8 cellular contexts compared by ENCODE assay signal in genomic region chr17:31549121-31549524, GRCh38.
A peak's percentile ranks its signal among the peaks of the same experiment; 100 is the strongest.
DNase-seq lines count a peak whose midpoint lies in the region; ATAC-seq and TF ChIP-seq lines count a peak whose summit lies in the region.

No MANE protein-coding gene starts in this region.

- peak overlapping the region; percentile 78 for H2BK15ac ChIP-seq in neuronal stem cell (ENCODE audit: low read length)

- no peak overlapping the region for H4K91ac ChIP-seq in neuronal stem cell (ENCODE audit: low read depth, low read length, poor library complexity)

- H3K4me1 ChIP-seq in esophagus squamous epithelium (peaks cover 0 to 23% (median 0%) of the 10 kb centered on the region in 3 donors), neuronal stem cell (ENCODE audit: control insufficient read depth in 2 of 2, insufficient read depth in 1 of 2, low read depth in 1 of 2, low read length in 2 of 2) (peaks cover 1 to 4% of the 10 kb centered on the region in 2 donors)

- no peak overlapping the region for H2BK5ac ChIP-seq in neuronal stem cell (ENCODE audit: low read length)

- H3K79me2 ChIP-seq in SU-DHL-6 (ENCODE audit: insufficient read depth, low read length), result no peaks in the 10 kb centered on the region

- peak overlapping the region; percentile 70 for H4K8ac ChIP-seq in neuronal stem cell (ENCODE audit: low read depth, low read length)

- H3K27me3 ChIP-seq in SU-DHL-6 (ENCODE audit: low read length), result no peaks in the 10 kb centered on the region
- H3K27me3 ChIP-seq in esophagus squamous epithelium, result no peaks in the 10 kb centered on the region
- H3K27me3 ChIP-seq in neuronal stem cell (ENCODE audit: control insufficient read depth in 3 of 3, insufficient read depth in 3 of 3, low read depth in 1 of 3, low read length in 3 of 3), result peaks cover 0 to 25% (median 4%) of the 10 kb centered on the region in 3 experiments

- TF ChIP-seq POLR2A in esophagus squamous epithelium (IDR thresholded peaks at IDR 0.05), result no peak

- WGBS in esophagus squamous epithelium, 2 donors, result 1% methylated on average over 6 to 10 of the region's 18 CpGs
- no CpG with 5 or more reads among the region's 18 CpGs for WGBS in neuronal stem cell (ENCODE audit: extremely low coverage in 2 of 2, insufficient read length in 2 of 2, insufficient replicate concordance in 1 of 2), 2 donors

- no peak overlapping the region for H2BK120ac ChIP-seq in neuronal stem cell (ENCODE audit: low read depth, low read length)

- peak overlapping the region; percentile 76 for H3K27ac ChIP-seq in SU-DHL-6 (ENCODE audit: low read depth, low read length)
- H3K27ac ChIP-seq in esophagus squamous epithelium, result peak overlapping the region; percentile 90 to 97 (median 94)
- no peak overlapping the region for H3K27ac ChIP-seq in neuronal stem cell (replicated peaks; ENCODE audit: low read length)

- peak overlapping the region; percentile 100 for H3K4me2 ChIP-seq in SU-DHL-6 (ENCODE audit: low read depth, low read length, poor library complexity, severe bottlenecking)
- peak overlapping the region; percentile 81 for H3K4me2 ChIP-seq in neuronal stem cell (ENCODE audit: insufficient read depth, low read length, poor library complexity, severe bottlenecking)

- intact Hi-C loops in esophagus squamous epithelium (cut with DNase I), result no loop called here

- no peaks in the 10 kb centered on the region for H4K20me1 ChIP-seq in SU-DHL-6 (ENCODE audit: low read depth, low read length)

- no peak overlapping the region for H2BK12ac ChIP-seq in neuronal stem cell (ENCODE audit: low read length)

- H3K9me3 ChIP-seq in SU-DHL-6 (ENCODE audit: insufficient read depth, low read length) (no peaks in the 10 kb centered on the region), esophagus squamous epithelium (no peaks in the 10 kb centered on the region), neuronal stem cell (replicated peaks in 1 of 2; ENCODE audit: control insufficient read depth in 2 of 2, insufficient read depth in 1 of 2, low read depth in 1 of 2, low read length in 2 of 2) (no peaks in the 10 kb centered on the region)

- H3K9ac ChIP-seq in SU-DHL-6 (ENCODE audit: low read length), result peak overlapping the region; percentile 86
- peak overlapping the region; percentile 94 for H3K9ac ChIP-seq in neuronal stem cell (ENCODE audit: low read depth, low read length, poor library complexity)

- TF ChIP-seq CTCF in SU-DHL-6 (IDR thresholded peaks at IDR 0.05; ENCODE audit: insufficient read depth, low read length, poor library complexity, severe bottlenecking), result no peak
- no peak for TF ChIP-seq CTCF in esophagus squamous epithelium (IDR thresholded peaks at IDR 0.05)

- no peaks in the 10 kb centered on the region for H3K9me2 ChIP-seq in SU-DHL-6 (replicated peaks; ENCODE audit: insufficient read depth, low read length)

- no peak overlapping the region for H3K4ac ChIP-seq in neuronal stem cell (ENCODE audit: low read length)

- H3F3A ChIP-seq in SU-DHL-6 (ENCODE audit: insufficient read depth), result peaks cover 12% of the 10 kb centered on the region

- H3K36me3 ChIP-seq in SU-DHL-6 (ENCODE audit: low read length) (no peaks in the 10 kb centered on the region), esophagus squamous epithelium (no peaks in the 10 kb centered on the region), neuronal stem cell (replicated peaks in 1 of 2; ENCODE audit: control insufficient read depth in 2 of 2, insufficient read depth in 2 of 2, low read length in 2 of 2) (no peaks in the 10 kb centered on the region)

- H2AFZ ChIP-seq in SU-DHL-6 (ENCODE audit: low read depth, low read length, severe bottlenecking), result peak overlapping the region; percentile 76
- H2AFZ ChIP-seq in neuronal stem cell (ENCODE audit: low read length), result peak overlapping the region; percentile 100

- H3K23ac ChIP-seq in neuronal stem cell (ENCODE audit: low read depth, low read length, poor library complexity), result peak overlapping the region; percentile 50

- peak overlapping the region; percentile 97 for H3K18ac ChIP-seq in neuronal stem cell (ENCODE audit: low read length)

- peak overlapping the region; percentile 77 for H3K14ac ChIP-seq in neuronal stem cell (ENCODE audit: low read length)

- no peak overlapping the region for H2AK5ac ChIP-seq in neuronal stem cell (ENCODE audit: low read depth, low read length)

- ATAC-seq in HG02840 (IDR thresholded peaks at IDR 0.05; ENCODE audit: low FRiP score, unreplicated experiment), result peak; percentile 4

- H3K4me3 ChIP-seq in SU-DHL-6 (ENCODE audit: insufficient read depth, low read length, poor library complexity, severe bottlenecking), result peak overlapping the region; percentile 91
- peak overlapping the region; percentile 87 to 96 (median 91) for H3K4me3 ChIP-seq in esophagus squamous epithelium
- peak overlapping the region; percentile 81 to 90 for H3K4me3 ChIP-seq in neuronal stem cell (ENCODE audit: low read length in 2 of 2)

- H3K79me1 ChIP-seq in neuronal stem cell (ENCODE audit: low read depth, low read length), result no peaks in the 10 kb centered on the region

- peak; percentile 21 to 24 for DNase-seq in activated CD4-positive, alpha-beta T cell treated with anti-CD3 and anti-CD28 coated beads, Interleukin-2, amount 50 U/mL, for 24 hours (ENCODE audit: low read depth in 1 of 2, low spot score in 1 of 2)
- DNase-seq in activated CD4-positive, alpha-beta T cell treated with anti-CD3 and anti-CD28 coated beads for 4 hours, result no peak
- DNase-seq in esophagus squamous epithelium (lab: John Stamatoyannopoulos, UW) (no peak), neuronal stem cell (ENCODE audit: low spot score) (no peak), NCI-H2029 (lab: John Stamatoyannopoulos, UW) (no peak), SIG-M5 treated with dmso at 0.1 percent for 504 hours (lab: John Stamatoyannopoulos, UW; ENCODE audit: unreplicated experiment) (no peak)

Comparison
In these comparisons a context has a peak if more than half of its experiments do, and no peak if none do; other contexts are left out.
1. DNase-seq: peak in activated CD4-positive, alpha-beta T cell treated with anti-CD3 and anti-CD28 coated beads, Interleukin-2, amount 50 U/mL, for 24 hours (2 of 2); none in activated CD4-positive, alpha-beta T cell treated with anti-CD3 and anti-CD28 coated beads for 4 hours (0 of 2), esophagus squamous epithelium (single experiment), neuronal stem cell (single experiment), NCI-H2029 (single experiment) and SIG-M5 treated with dmso at 0.1 percent for 504 hours (single experiment).
2. Peak in every context shown above with its lines, with median percentiles within 50 percentile points of each other: H3K4me3 ChIP-seq.